Comparison of ENCODE assay signal across 8 cellular contexts in the genomic region with DNA sequence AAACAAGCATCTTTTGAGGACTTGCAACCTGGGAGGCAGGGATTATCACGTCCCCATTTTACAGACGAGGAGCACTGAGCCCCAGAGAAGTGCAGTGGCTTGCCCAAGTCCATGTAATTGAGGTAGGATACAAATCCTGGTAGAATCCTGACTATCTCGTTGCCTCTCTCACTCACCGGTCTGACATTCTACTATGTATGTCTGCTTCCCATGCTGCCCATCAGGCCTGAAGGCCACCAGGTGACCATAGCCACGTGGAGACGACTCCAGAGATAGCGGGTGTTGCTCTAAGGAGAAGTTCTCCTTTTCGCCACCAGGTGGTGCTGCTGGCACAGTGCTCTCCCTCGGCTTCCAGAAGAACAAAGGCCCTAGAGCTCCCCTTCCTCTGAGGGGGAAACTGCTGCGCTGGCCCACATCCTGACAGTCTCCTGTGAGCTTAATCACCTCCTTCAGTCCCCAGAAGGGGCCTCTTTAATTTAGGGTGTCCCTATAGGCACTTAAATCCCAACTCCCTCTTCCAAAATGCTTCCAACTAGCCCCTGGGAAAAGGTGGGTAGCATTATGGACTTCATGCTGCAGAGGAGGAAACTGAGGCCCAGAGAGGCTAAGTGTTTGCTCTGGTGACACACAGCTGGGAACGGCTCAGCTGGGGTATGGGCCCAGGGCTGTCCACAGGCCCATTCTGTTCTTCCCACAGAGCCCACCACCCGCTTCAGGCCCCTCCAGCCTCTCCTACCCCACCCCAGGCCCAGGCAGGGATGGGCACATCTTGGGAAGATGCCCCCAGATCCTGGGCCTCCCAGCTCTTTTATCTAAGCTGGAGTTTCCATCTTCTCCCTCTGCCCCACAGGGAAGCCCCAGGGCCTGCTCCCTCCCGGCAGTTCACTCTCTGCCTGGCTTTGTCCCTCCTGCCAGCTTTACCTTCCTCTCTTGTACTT. TPM values are rescaled to one million over a fixed set of nuclear protein-coding genes. Genes with fewer than 3 reads are reported as not detected.
DNase-seq lines count a peak whose midpoint lies in the region; ATAC-seq and TF ChIP-seq lines count a peak whose summit lies in the region.

No MANE protein-coding gene starts in this region.

- ATAC-seq in HG03039 (IDR thresholded peaks at IDR 0.05; ENCODE audit: unreplicated experiment) = no peak

- H3K27me3 ChIP-seq in adrenal gland = peaks cover 3% of the 10 kb centered on the region
- peaks cover 0 to 4% of the 10 kb centered on the region in 2 donors for H3K27me3 ChIP-seq in right atrium auricular region
- peaks cover 0 to 21% (median 4%) of the 10 kb centered on the region in 3 donors for H3K27me3 ChIP-seq in sigmoid colon

- TF ChIP-seq CTCF in HFF-Myc (IDR thresholded peaks at IDR 0.05; ENCODE audit: low read depth, low read length, missing control alignments) (peak; percentile 90), adrenal gland (IDR thresholded peaks at IDR 0.05) (peak; percentile 96 to 99 (median 97)), right atrium auricular region (IDR thresholded peaks at IDR 0.05) (peak; percentile 98 to 99), sigmoid colon (IDR thresholded peaks at IDR 0.05) (peak; percentile 95 to 98 (median 96))

- WGBS in adrenal gland, 4 donors = 19 to 25% (median 24%) methylated on average over 10 to 13 of the region's 13 CpGs
- 25 to 29% methylated on average over 13 of the region's 13 CpGs for WGBS in sigmoid colon, 2 donors

- no peak overlapping the region for H3K27ac ChIP-seq in adrenal gland
- H3K27ac ChIP-seq in right atrium auricular region = no peak overlapping the region
- H3K27ac ChIP-seq in sigmoid colon = peak overlapping the region in 1 of 4 donors; percentile 6

- intact Hi-C loops in adrenal gland (cut with DNase I) (loop anchor here (5.0 kb wide), 2 partner anchors 67 to 112 kb away; no protein-coding TSS in a partner anchor), sigmoid colon (cut with DNase I) (loop anchor here (1.0 kb wide), 2 partner anchors 64 to 111 kb away; no protein-coding TSS in a partner anchor)

- H3K36me3 ChIP-seq in adrenal gland (replicated peaks in 1 of 2) (no peaks in the 10 kb centered on the region), right atrium auricular region (no peaks in the 10 kb centered on the region), sigmoid colon (no peaks in the 10 kb centered on the region)

- no peak for TF ChIP-seq EP300 in sigmoid colon (IDR thresholded peaks at IDR 0.05)

- H3K4me1 ChIP-seq in adrenal gland (replicated peaks in 1 of 2) (no peaks in the 10 kb centered on the region), right atrium auricular region (no peaks in the 10 kb centered on the region), sigmoid colon (peaks cover 0 to 4% (median 0%) of the 10 kb centered on the region in 4 donors)

- TF ChIP-seq POLR2A in adrenal gland (IDR thresholded peaks at IDR 0.05) (no peak), sigmoid colon (IDR thresholded peaks at IDR 0.05) (no peak)

- DNase-seq in EH (ENCODE audit: low read depth) (peak; percentile 86), HFF-Myc (ENCODE audit: extremely low read depth, low read depth) (peak; percentile 77), NCI-H1436 (lab: John Stamatoyannopoulos, UW) (peak; percentile 68), T-helper 1 cell (peak; percentile 64 to 87 (median 79)), adrenal gland (peak; percentile 72 to 94 (median 85)), right atrium auricular region (ENCODE audit: low spot score) (peak; percentile 86), sigmoid colon (peak; percentile 89)

- H3K4me3 ChIP-seq in HFF-Myc (replicated peaks; ENCODE audit: low read depth, low read length) (no peak overlapping the region), adrenal gland (no peak overlapping the region), right atrium auricular region (no peak overlapping the region), sigmoid colon (no peak overlapping the region)

- H3K9me3 ChIP-seq in adrenal gland (replicated peaks in 1 of 3) (no peaks in the 10 kb centered on the region), right atrium auricular region (no peaks in the 10 kb centered on the region), sigmoid colon (no peaks in the 10 kb centered on the region)

RNA-seq across cellular contexts. Expression of gene SLC34A1, which starts 6.4 kb away (rescaled TPM):
- not detected for total RNA-seq in adrenal gland
- not detected for polyA plus RNA-seq in adrenal gland
- total RNA-seq in right atrium auricular region = not detected
- total RNA-seq in sigmoid colon = not detected
- polyA plus RNA-seq in sigmoid colon = under 1 TPM in 1 of 3 donors, not detected in 2; 0.04 TPM

RNA-seq across cellular contexts. Expression of gene PFN3, which starts 9.8 kb away (rescaled TPM):
- total RNA-seq in adrenal gland (not detected), right atrium auricular region (not detected), sigmoid colon (not detected)
- polyA plus RNA-seq in adrenal gland (not detected), sigmoid colon (not detected)

RNA-seq across cellular contexts. Expression of gene F12, which starts 18.7 kb away (rescaled TPM):
- total RNA-seq in adrenal gland = under 1 TPM in 6 of 8 donors, not detected in 2; 0.11 to 0.69 (median 0.28) TPM
- under 1 TPM in 2 of 3 donors, not detected in 1; 0.47 to 0.80 TPM for polyA plus RNA-seq in adrenal gland
- total RNA-seq in right atrium auricular region = under 1 TPM in 1 of 2 donors, not detected in 1; 0.43 TPM
- under 1 TPM in 3 of 4 donors, not detected in 1; 0.36 to 0.83 (median 0.81) TPM for total RNA-seq in sigmoid colon
- polyA plus RNA-seq in sigmoid colon = 10 to 100 TPM in 1 of 3 donors, 1 to 10 TPM in 2; 3.6 to 14.0 (median 8.1) TPM

RNA-seq across cellular contexts. Expression of gene RGS14, which starts 32.9 kb away (rescaled TPM):
- total RNA-seq in adrenal gland = 10 to 100 TPM in 6 of 8 donors, 1 to 10 TPM in 2; 4.4 to 36.3 (median 15.5) TPM
- 10 to 100 TPM in 2 of 3 donors, 1 to 10 TPM in 1; 2.3 to 19.8 (median 18.5) TPM for polyA plus RNA-seq in adrenal gland
- 1 to 10 TPM; 3.1 to 6.8 TPM for total RNA-seq in right atrium auricular region
- 10 to 100 TPM in 3 of 4 donors, 1 to 10 TPM in 1; 9.6 to 26.6 (median 16.7) TPM for total RNA-seq in sigmoid colon
- 10 to 100 TPM; 12.7 to 21.0 (median 16.2) TPM for polyA plus RNA-seq in sigmoid colon

RNA-seq across cellular contexts. Expression of gene GRK6, which starts 35.8 kb away (rescaled TPM):
- 10 to 100 TPM; 16.2 to 31.9 (median 24.6) TPM for total RNA-seq in adrenal gland
- polyA plus RNA-seq in adrenal gland = 10 to 100 TPM in 2 of 3 donors, 1 to 10 TPM in 1; 3.5 to 15.3 (median 11.2) TPM
- 10 to 100 TPM in 1 of 2 donors, 1 to 10 TPM in 1; 9.9 to 14.1 TPM for total RNA-seq in right atrium auricular region
- 10 to 100 TPM; 16.5 to 29.2 (median 21.3) TPM for total RNA-seq in sigmoid colon
- polyA plus RNA-seq in sigmoid colon = 10 to 100 TPM; 18.7 to 47.9 (median 22.8) TPM
